ENCODE assay signal across 27 cellular contexts in the genomic region with DNA sequence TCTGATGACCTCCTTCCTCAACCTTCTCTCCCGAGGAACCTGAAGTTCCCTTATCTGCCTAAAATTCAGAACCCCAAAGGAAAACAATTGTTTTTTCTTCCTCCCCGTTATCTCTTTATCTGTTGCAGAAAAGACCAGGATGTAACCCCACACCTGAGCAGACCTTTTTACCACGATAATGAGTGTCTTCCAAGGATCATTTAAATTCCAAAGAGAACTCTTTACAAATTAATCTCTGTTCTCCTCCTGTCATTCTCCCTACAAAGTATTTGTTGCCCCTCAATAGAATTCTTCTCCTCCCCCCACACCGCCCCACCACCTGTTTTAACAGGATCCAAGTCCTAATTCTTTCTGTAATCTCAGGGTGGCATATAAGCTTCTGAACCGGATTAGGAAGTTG.
"Had no signal": no experiment of that assay in that cellular context is flagged by ENCODE, and none has a peak within 500 bp of the region (broad histone marks: within the 10 kb centered on the region; RNA-seq: fewer than 3 reads in every experiment).

No MANE protein-coding gene starts in this region.

- H3K79me2 ChIP-seq: hepatocyte, parathyroid adenoma had no signal

- H3K27me3 ChIP-seq: esophagus muscularis mucosa, foreskin keratinocyte, gastroesophageal sphincter, heart left ventricle, hepatocyte, neural progenitor cell, right lobe of liver, stomach, thyroid gland, vagina had no signal

- H3K27ac ChIP-seq: esophagus muscularis mucosa, foreskin keratinocyte, gastroesophageal sphincter, heart left ventricle, hepatocyte, neural progenitor cell, parathyroid adenoma, right lobe of liver, stomach, thyroid gland, vagina had no signal

- H3K9me3 ChIP-seq: gastroesophageal sphincter, heart left ventricle, right lobe of liver, thyroid gland, vagina had no signal

- H2AFZ ChIP-seq: hepatocyte, neural progenitor cell, parathyroid adenoma had no signal

- H3K27ac Mint-ChIP-seq: dendritic cell treated with granulocyte-macrophage colony-stimulating factor and Interleukin-4, amounts not matched to agents 40 ng/mL and 50 ng/mL, for 4 days; memory B cell; mesothelial cell of epicardium; naive thymus-derived CD4-positive, alpha-beta T cell; nephron; neural progenitor cell; progenitor cell of endocrine pancreas had no signal

- H3K4me1 ChIP-seq: esophagus muscularis mucosa, foreskin keratinocyte, gastroesophageal sphincter, heart left ventricle, neural progenitor cell, parathyroid adenoma, right lobe of liver, stomach, thyroid gland, vagina had no signal

- H3K4me3 ChIP-seq: esophagus muscularis mucosa, gastroesophageal sphincter, heart left ventricle, hepatocyte, lung, neural progenitor cell, right lobe of liver, stomach, thyroid gland, vagina had no signal

- H3K4me3 Mint-ChIP-seq: dendritic cell treated with granulocyte-macrophage colony-stimulating factor and Interleukin-4, amounts not matched to agents 40 ng/mL and 50 ng/mL, for 4 days; memory B cell; mesothelial cell of epicardium; naive thymus-derived CD4-positive, alpha-beta T cell; nephron; neural progenitor cell had no signal

- H3K36me3 Mint-ChIP-seq: memory B cell; mesothelial cell of epicardium; naive thymus-derived CD4-positive, alpha-beta T cell had no signal

- H3K4me2 ChIP-seq: hepatocyte, neural progenitor cell had no signal

- H3K36me3 ChIP-seq: esophagus muscularis mucosa, gastroesophageal sphincter, heart left ventricle, neural progenitor cell, right lobe of liver, stomach, thyroid gland, vagina had no signal

- DNase-seq: effector memory CD4-positive, alpha-beta T cell; foreskin keratinocyte; heart left ventricle; kidney; naive thymus-derived CD4-positive, alpha-beta T cell; right lobe of liver; small intestine; stimulated activated CD4-positive, alpha-beta T cell treated with anti-CD3 and anti-CD28 coated beads, Interleukin-12 subunit alpha, Interleukin-12 subunit beta, amount 100 ng/mL, for 4 hours; stimulated activated CD4-positive, alpha-beta T cell treated with anti-CD3 and anti-CD28 coated beads, Interleukin-1b, Interleukin-23, amount 100 ng/mL, for 48 hours; stimulated activated CD4-positive, alpha-beta T cell treated with anti-CD3 and anti-CD28 coated beads, Interleukin-4, amount 100 ng/mL, for 1 hour; stimulated activated CD8-positive, alpha-beta memory T cell treated with anti-CD3 and anti-CD28 coated beads, Interleukin-4, amount 100 ng/mL, for 48 hours; stimulated activated naive CD4-positive, alpha-beta T cell treated with Interleukin-2 at 50 U/mL for 16 hours; stomach; thyroid gland; trophoblast cell had no signal

- H3K9me3 Mint-ChIP-seq: memory B cell, nephron, neural progenitor cell had no signal

- H3K4me1 Mint-ChIP-seq: memory B cell; naive thymus-derived CD4-positive, alpha-beta T cell; nephron; neural progenitor cell had no signal

- H3K9ac ChIP-seq: neural progenitor cell, parathyroid adenoma had no signal

- H3K27me3 Mint-ChIP-seq: dendritic cell treated with granulocyte-macrophage colony-stimulating factor and Interleukin-4, amounts not matched to agents 40 ng/mL and 50 ng/mL, for 4 days; memory B cell; naive thymus-derived CD4-positive, alpha-beta T cell; progenitor cell of endocrine pancreas had no signal
